28 cellular contexts compared by ENCODE assay signal in genomic region chr7:98278936-98279335, GRCh38. TPM values are rescaled to one million over a fixed set of nuclear protein-coding genes. Genes with fewer than 3 reads are reported as not detected.
A peak's percentile ranks its signal among the peaks of the same experiment; 100 is the strongest.
DNase-seq lines count a peak whose midpoint lies in the region; ATAC-seq and TF ChIP-seq lines count a peak whose summit lies in the region.
"Had no signal": no experiment of that assay in that cellular context is flagged by ENCODE, and none has a peak within 500 bp of the region (broad histone marks: within the 10 kb centered on the region; RNA-seq: fewer than 3 reads in every experiment).

No MANE protein-coding gene starts in this region.

- H3K4me1 ChIP-seq in IMR-90 (ENCODE audit: control insufficient read depth, insufficient read depth, low read length) = peaks cover 15% of the 10 kb centered on the region
- peaks cover 7% of the 10 kb centered on the region; the same call in 1 of the 2 replicates for H3K4me1 ChIP-seq in SJCRH30
- H3K4me1 ChIP-seq in parathyroid adenoma = peaks cover 21% of the 10 kb centered on the region

- no peak overlapping the region for H3K4me2 ChIP-seq in IMR-90 (ENCODE audit: low read depth, low read length)
- H3K4me2 ChIP-seq in parathyroid adenoma (ENCODE audit: low read length) = no peak overlapping the region

- TF ChIP-seq RAD21 in IMR-90 (IDR thresholded peaks at IDR 0.05; ENCODE audit: low read length) = no peak

- H3K79me2 ChIP-seq in parathyroid adenoma = peaks cover 11% of the 10 kb centered on the region

- no peak overlapping the region for H2BK15ac ChIP-seq in IMR-90 (ENCODE audit: low read depth, low read length)

- WGBS in IMR-90 (ENCODE audit: extremely low coverage in 2 of 2, insufficient read length in 1 of 2), 2 experiments = 47% methylated on average over 3 of the region's 4 CpGs; no CpG with 5 or more reads in 1 of the 2 experiments

- no peak overlapping the region for H3K56ac ChIP-seq in IMR-90 (ENCODE audit: extremely low read depth, insufficient read depth, low read length)

- H4K20me1 ChIP-seq in IMR-90 (ENCODE audit: insufficient read depth, low read length) = peaks cover 13% of the 10 kb centered on the region

- H3K4ac ChIP-seq in IMR-90 (ENCODE audit: low read depth, low read length) = no peak overlapping the region

- intact Hi-C loops in IMR-90 (cut with micrococcal nuclease) = no loop called here

- no peak overlapping the region for H3K4me3 Mint-ChIP-seq in HFFc6
- H3K4me3 Mint-ChIP-seq: activated CD4-positive, alpha-beta T cell treated with anti-CD3 and anti-CD28 coated beads, Interleukin-2, amount 10 ng/mL, durations not matched to agents 24 days and 14 days; activated CD8-positive, alpha-beta memory T cell treated with anti-CD3 and anti-CD28 coated beads, Interleukin-2, amount 10 ng/mL, durations not matched to agents 7 days and 5 days; activated naive CD8-positive, alpha-beta T cell treated with anti-CD3 and anti-CD28 coated beads for 36 hours; mesothelial cell of epicardium had no signal

- H3K4me1 Mint-ChIP-seq in HFFc6 (ENCODE audit: low read depth) = peaks cover 39% of the 10 kb centered on the region

- no peak overlapping the region for H2AK5ac ChIP-seq in IMR-90 (ENCODE audit: low read depth, low read length)

- H3K23ac ChIP-seq in IMR-90 (ENCODE audit: low read depth, low read length) = no peak overlapping the region

- CTCF ChIA-PET in IMR-90 (lab: Yijun Ruan, JAX) = interaction anchor here (0.7 kb wide), 1 partner anchor 154 kb away, joined by 3 read pairs; no protein-coding TSS in a partner anchor

- no peaks in the 10 kb centered on the region for H3K9me3 Mint-ChIP-seq in HFFc6
- H3K9me3 Mint-ChIP-seq: activated CD4-positive, alpha-beta T cell treated with anti-CD3 and anti-CD28 coated beads, Interleukin-2, amount 10 ng/mL, durations not matched to agents 24 days and 14 days; activated naive CD8-positive, alpha-beta T cell treated with anti-CD3 and anti-CD28 coated beads for 36 hours; mesothelial cell of epicardium; naive thymus-derived CD8-positive, alpha-beta T cell had no signal

- H2AK9ac ChIP-seq in IMR-90 (replicated peaks; ENCODE audit: low read depth, low read length, poor library complexity) = peak overlapping the region; percentile 72

- POLR2A ChIA-PET in IMR-90 (lab: Charles Lee; ENCODE audit: unreplicated experiment) = no interaction called here

- no peaks in the 10 kb centered on the region for H3K9me3 ChIP-seq in IMR-90 (ENCODE audit: control insufficient read depth, insufficient read depth, low read length)
- H3K9me3 ChIP-seq in SJCRH30 (replicated peaks) = no peaks in the 10 kb centered on the region
- H3K9me3 ChIP-seq in parathyroid adenoma (ENCODE audit: control insufficient read depth, low read length) = no peaks in the 10 kb centered on the region
- H3K9me3 ChIP-seq: Caco-2, left ventricle myocardium inferior, psoas muscle, tibial nerve had no signal

- H3K79me1 ChIP-seq in IMR-90 (ENCODE audit: low read depth in 1 of 2, low read length in 2 of 2) = peaks cover 5 to 22% of the 10 kb centered on the region in 2 experiments; a peak in 3 of 4 replicates

- H4K5ac ChIP-seq in IMR-90 (ENCODE audit: low read depth, low read length) = no peak overlapping the region

- H2BK5ac ChIP-seq in IMR-90 (ENCODE audit: low read depth, low read length, poor library complexity, severe bottlenecking) = no peak overlapping the region

- no TSS peak for BruUV-seq in IMR-90 (replicated peaks; lab: Mats Ljungman, UMichigan)

- no peak overlapping the region for H2BK20ac ChIP-seq in IMR-90 (ENCODE audit: low read depth, low read length)

- H4K8ac ChIP-seq in IMR-90 (ENCODE audit: low read depth in 2 of 2, low read length in 2 of 2) = no peak overlapping the region

- H3K27ac Mint-ChIP-seq in HFFc6 = no peak overlapping the region
- H3K27ac Mint-ChIP-seq: activated CD4-positive, alpha-beta T cell treated with anti-CD3 and anti-CD28 coated beads, Interleukin-2, amount 10 ng/mL, durations not matched to agents 24 days and 14 days; activated CD8-positive, alpha-beta memory T cell treated with anti-CD3 and anti-CD28 coated beads, Interleukin-2, amount 10 ng/mL, durations not matched to agents 7 days and 5 days; activated naive CD8-positive, alpha-beta T cell treated with anti-CD3 and anti-CD28 coated beads for 36 hours; B cell; mesothelial cell of epicardium had no signal

- dilution Hi-C loops in IMR-90 (cut with HindIII; ENCODE audit: low sequenced_read_pairs, unreplicated experiment) = no loop called here

- TF ChIP-seq CTCF in IMR-90 (conservative IDR thresholded peaks at IDR 0.05; ENCODE audit: low read depth, low read length) (no peak), parathyroid adenoma (IDR thresholded peaks at IDR 0.05) (no peak), HFFc6 (IDR thresholded peaks at IDR 0.05) (no peak)

- no peak overlapping the region for H3K9ac ChIP-seq in IMR-90 (ENCODE audit: low read depth, low read length)
- no peak overlapping the region for H3K9ac ChIP-seq in parathyroid adenoma
- H3K9ac ChIP-seq: GM23248 had no signal

- H3K36me3 ChIP-seq in IMR-90 (ENCODE audit: control insufficient read depth, insufficient read depth, low read length) (peaks cover 7% of the 10 kb centered on the region; the same call in 1 of the 2 replicates), SJCRH30 (peaks cover 5% of the 10 kb centered on the region), parathyroid adenoma (ENCODE audit: control insufficient read depth, insufficient read depth, low read length) (no peaks in the 10 kb centered on the region)
- H3K36me3 ChIP-seq: left ventricle myocardium inferior had no signal

- no peak overlapping the region for H3K27ac ChIP-seq in IMR-90 (ENCODE audit: insufficient read depth, low read length)
- peak overlapping the region; percentile 17; the same call in 1 of the 2 replicates for H3K27ac ChIP-seq in SJCRH30
- H3K27ac ChIP-seq in parathyroid adenoma = peak overlapping the region; percentile 45
- H3K27ac ChIP-seq: foreskin keratinocyte, GM23248, left ventricle myocardium inferior, psoas muscle, skin epidermis, tibial nerve had no signal

- H3K36me3 Mint-ChIP-seq in HFFc6 (ENCODE audit: low read depth) = peaks cover 13% of the 10 kb centered on the region
- H3K36me3 Mint-ChIP-seq: activated naive CD8-positive, alpha-beta T cell treated with anti-CD3 and anti-CD28 coated beads for 36 hours; naive thymus-derived CD8-positive, alpha-beta T cell had no signal

- TF ChIP-seq POLR2A in IMR-90 (IDR thresholded peaks at IDR 0.05; ENCODE audit: low read depth, low read length) = no peak

- H3K9me1 ChIP-seq in IMR-90 (ENCODE audit: insufficient read depth, low read length) = peaks cover 7% of the 10 kb centered on the region

- no peak overlapping the region for H4K91ac ChIP-seq in IMR-90 (ENCODE audit: insufficient read depth, low read depth, low read length)

- 0 out of 2 replicates have a peak overlapping the region, but pooled peaks have one; percentile 15 for H2BK120ac ChIP-seq in IMR-90 (ENCODE audit: low read depth, low read length)

- DNase-seq in DMS53 (lab: John Stamatoyannopoulos, UW) = peak; percentile 35
- no peak for DNase-seq in DMS53 treated with DMSO at 0.1 percent for 48 hours (lab: John Stamatoyannopoulos, UW; ENCODE audit: unreplicated experiment)
- no peak for DNase-seq in IMR-90
- DNase-seq in SJCRH30 = peak; percentile 37 to 58
- no peak for DNase-seq in HFFc6
- no peak for DNase-seq in pons (ENCODE audit: low spot score)
- DNase-seq: activated CD4-positive, alpha-beta T cell treated with anti-CD3 and anti-CD28 coated beads, Interleukin-2, amount 10 ng/mL, durations not matched to agents 24 days and 14 days; activated CD8-positive, alpha-beta memory T cell treated with anti-CD3 and anti-CD28 coated beads, Interleukin-2, amount 10 ng/mL, durations not matched to agents 7 days and 5 days; activated naive CD8-positive, alpha-beta T cell treated with anti-CD3 and anti-CD28 coated beads for 36 hours; Caco-2; effector memory CD4-positive, alpha-beta T cell; foreskin keratinocyte; hippocampal formation; left ventricle myocardium inferior; naive thymus-derived CD8-positive, alpha-beta T cell; NCI-H1105; NCI-H2227 treated with DMSO at 0.1 percent for 48 hours; psoas muscle; stimulated activated CD4-positive, alpha-beta T cell treated with anti-CD3 and anti-CD28 coated beads, Interleukin-2, amount 100 ng/mL, for 24 hours; stimulated activated naive CD8-positive, alpha-beta T cell treated with anti-CD3 and anti-CD28 coated beads, Interleukin-15, Interleukin-2, amounts not matched to agents 100 U/mL and 50 U/mL, for 24 hours; T-helper 2 cell had no signal

- H3K27me3 ChIP-seq in IMR-90 (ENCODE audit: control insufficient read depth, insufficient read depth, low read length) = no peaks in the 10 kb centered on the region
- no peaks in the 10 kb centered on the region for H3K27me3 ChIP-seq in SJCRH30
- H3K27me3 ChIP-seq in parathyroid adenoma (ENCODE audit: control insufficient read depth, insufficient read depth, low read length) = no peaks in the 10 kb centered on the region
- H3K27me3 ChIP-seq: foreskin keratinocyte, tibial nerve had no signal

- peaks cover 7% of the 10 kb centered on the region for H3K27me3 Mint-ChIP-seq in HFFc6 (ENCODE audit: insufficient read depth)
- H3K27me3 Mint-ChIP-seq: activated CD4-positive, alpha-beta T cell treated with anti-CD3 and anti-CD28 coated beads, Interleukin-2, amount 10 ng/mL, durations not matched to agents 24 days and 14 days; activated CD8-positive, alpha-beta memory T cell treated with anti-CD3 and anti-CD28 coated beads, Interleukin-2, amount 10 ng/mL, durations not matched to agents 7 days and 5 days; activated naive CD8-positive, alpha-beta T cell treated with anti-CD3 and anti-CD28 coated beads for 36 hours; B cell; naive thymus-derived CD8-positive, alpha-beta T cell had no signal

- H3K14ac ChIP-seq in IMR-90 (replicated peaks; ENCODE audit: low read depth, low read length) = no peak overlapping the region

- H3K4me3 ChIP-seq in IMR-90 (ENCODE audit: insufficient read depth, low read depth, low read length) (no peak overlapping the region), SJCRH30 (no peak overlapping the region), parathyroid adenoma (ENCODE audit: low read depth, low read length) (no peak overlapping the region)
- H3K4me3 ChIP-seq: GM23248, left ventricle myocardium inferior, psoas muscle, skin epidermis, tibial nerve had no signal

- H3K18ac ChIP-seq in IMR-90 (ENCODE audit: low read depth, low read length) = no peak overlapping the region

- H2AFZ ChIP-seq in IMR-90 (replicated peaks; ENCODE audit: low read length, poor library complexity) (peak overlapping the region; percentile 72), parathyroid adenoma (peak overlapping the region; percentile 68)
- H2AFZ ChIP-seq: GM23248 had no signal

- in situ Hi-C loops in IMR-90 (cut with MboI; ENCODE audit: low sequenced_read_pairs) = no loop called here

- ATAC-seq in IMR-90 (ENCODE audit: low read depth) (no peak), HG02870 (IDR thresholded peaks at IDR 0.05; ENCODE audit: unreplicated experiment) (no peak)
- ATAC-seq: activated CD8-positive, alpha-beta memory T cell treated with anti-CD3 and anti-CD28 coated beads, Interleukin-2, amount 10 ng/mL, durations not matched to agents 7 days and 5 days; foreskin keratinocyte; naive thymus-derived CD8-positive, alpha-beta T cell; psoas muscle; stimulated activated naive CD8-positive, alpha-beta T cell treated with anti-CD3 and anti-CD28 coated beads, Interleukin-15, Interleukin-2, amounts not matched to agents 100 U/mL and 50 U/mL, for 24 hours had no signal

RNA-seq across cellular contexts. Expression of gene BRI3, which starts 2.5 kb away (rescaled TPM):
- 24.7 and 30.6 TPM in 2 replicates for total RNA-seq in IMR-90 (2012; rRNA removed)
- 68.3 and 91.3 TPM in 2 replicates for polyA plus RNA-seq in IMR-90 (2012; rRNA removed)
- polyA plus RNA-seq in IMR-90 (2012; cell fraction: cytosol; rRNA removed) = 81.9 and 90.8 TPM in 2 replicates
- polyA plus RNA-seq in IMR-90 (2012; cell fraction: nucleus; rRNA removed; ENCODE audit: low replicate concordance) = 23.2 and 48.0 TPM in 2 replicates
- 43.7 and 51.9 TPM in 2 replicates for total RNA-seq in SJCRH30 (2014; rRNA removed; shearing (Covaris generic))
- 100 to 1,000 TPM; 288 to 304 (median 295) TPM for total RNA-seq in HFFc6 (2021; fragmentation: NEBNext Ultra II Directional; extraction: Animal tissue kit (Norgen Biotek cat#: 25700))

RNA-seq across cellular contexts. Expression of gene TECPR1, which starts 26.9 kb away (rescaled TPM):
- total RNA-seq in IMR-90 (2012; rRNA removed) = 6.9 and 14.7 TPM in 2 replicates
- polyA plus RNA-seq in IMR-90 (2012; rRNA removed) = 10.6 and 11.5 TPM in 2 replicates
- polyA plus RNA-seq in IMR-90 (2012; cell fraction: cytosol; rRNA removed) = 6.5 and 9.9 TPM in 2 replicates
- polyA plus RNA-seq in IMR-90 (2012; cell fraction: nucleus; rRNA removed; ENCODE audit: low replicate concordance) = 18.6 and 48.0 TPM in 2 replicates
- 12.9 and 14.5 TPM in 2 replicates for total RNA-seq in SJCRH30 (2014; rRNA removed; shearing (Covaris generic))
- 10 to 100 TPM; 25.6 to 35.6 (median 29.3) TPM for total RNA-seq in HFFc6 (2021; fragmentation: NEBNext Ultra II Directional; extraction: Animal tissue kit (Norgen Biotek cat#: 25700))

Comparison
In these comparisons a context has a peak if more than half of its experiments do, and no peak if none do; other contexts are left out.
1. DNase-seq: peak in DMS53 (single experiment) and SJCRH30 (2 of 2); none in DMS53 treated with DMSO at 0.1 percent for 48 hours (single experiment), IMR-90 (single experiment), HFFc6 (single experiment) and pons (single experiment).